ENCODE assay signal across 27 cellular contexts in genomic region chr15:37856109-37856508, GRCh38.
"Had no signal": no experiment of that assay in that cellular context is flagged by ENCODE, and none has a peak within 500 bp of the region (broad histone marks: within the 10 kb centered on the region; RNA-seq: fewer than 3 reads in every experiment).

No MANE protein-coding gene starts in this region.

- H3K4me1 ChIP-seq: neural progenitor cell, parathyroid adenoma, psoas muscle, spleen, stomach, thyroid gland, tibial nerve, upper lobe of left lung, vagina had no signal

- FAIRE-seq: urothelium cell line had no signal

- DNase-seq: natural killer cell; occipital lobe; ovary; posterior cingulate gyrus; psoas muscle; right cardiac atrium; spleen; stimulated activated CD4-positive, alpha-beta T cell treated with anti-CD3 and anti-CD28 coated beads, Interleukin-12 subunit alpha, Interleukin-12 subunit beta, amount 100 ng/mL, for 4 hours; stimulated activated CD4-positive, alpha-beta T cell treated with anti-CD3 and anti-CD28 coated beads, Interleukin-1b, Interleukin-23, amount 100 ng/mL, for 48 hours; stimulated activated CD4-positive, alpha-beta T cell treated with anti-CD3 and anti-CD28 coated beads, Interleukin-4, amount 100 ng/mL, for 1 hour; stimulated activated CD4-positive, alpha-beta T cell treated with anti-CD3 and anti-CD28 coated beads, Interleukin-4, amount 100 ng/mL, for 4 hours; stimulated activated CD8-positive, alpha-beta memory T cell treated with anti-CD3 and anti-CD28 coated beads, Interleukin-4, amount 100 ng/mL, for 48 hours; stimulated activated naive CD4-positive, alpha-beta T cell; stomach; thyroid gland; trophoblast cell; upper lobe of left lung had no signal

- H3K27ac ChIP-seq: neural progenitor cell, ovary, parathyroid adenoma, psoas muscle, skin epidermis, spleen, stomach, thoracic aorta, thyroid gland, tibial nerve, upper lobe of left lung, vagina had no signal

- H3K9me3 ChIP-seq: ovary, psoas muscle, stomach, thoracic aorta, thyroid gland, tibial nerve, upper lobe of left lung, vagina had no signal

- H3K27me3 ChIP-seq: neural progenitor cell, ovary, spleen, stomach, thyroid gland, tibial nerve, upper lobe of left lung, vagina had no signal

- ATAC-seq: natural killer cell; psoas muscle; right cardiac atrium; sciatic nerve; stimulated activated memory B cell treated with anti-CD40 and anti-IgM and Interleukin-4, amounts not matched to agents 10 μg/mL and 1 μg/mL and 100 μg/mL, for 72 hours had no signal

- H3K36me3 ChIP-seq: neural progenitor cell, ovary, spleen, stomach, thoracic aorta, thyroid gland, tibial nerve, upper lobe of left lung, vagina had no signal

- H3K9ac ChIP-seq: neural progenitor cell, parathyroid adenoma had no signal

- H2AFZ ChIP-seq: neural progenitor cell, parathyroid adenoma had no signal

- H3K4me3 ChIP-seq: neural progenitor cell, ovary, psoas muscle, skin epidermis, smooth muscle cell, spleen, stomach, thoracic aorta, thyroid gland, tibial nerve, upper lobe of left lung, vagina had no signal

- H3K79me2 ChIP-seq: parathyroid adenoma had no signal

- H3K4me2 ChIP-seq: neural progenitor cell, smooth muscle cell had no signal
